7 cellular contexts compared by ENCODE assay signal in the genomic region with DNA sequence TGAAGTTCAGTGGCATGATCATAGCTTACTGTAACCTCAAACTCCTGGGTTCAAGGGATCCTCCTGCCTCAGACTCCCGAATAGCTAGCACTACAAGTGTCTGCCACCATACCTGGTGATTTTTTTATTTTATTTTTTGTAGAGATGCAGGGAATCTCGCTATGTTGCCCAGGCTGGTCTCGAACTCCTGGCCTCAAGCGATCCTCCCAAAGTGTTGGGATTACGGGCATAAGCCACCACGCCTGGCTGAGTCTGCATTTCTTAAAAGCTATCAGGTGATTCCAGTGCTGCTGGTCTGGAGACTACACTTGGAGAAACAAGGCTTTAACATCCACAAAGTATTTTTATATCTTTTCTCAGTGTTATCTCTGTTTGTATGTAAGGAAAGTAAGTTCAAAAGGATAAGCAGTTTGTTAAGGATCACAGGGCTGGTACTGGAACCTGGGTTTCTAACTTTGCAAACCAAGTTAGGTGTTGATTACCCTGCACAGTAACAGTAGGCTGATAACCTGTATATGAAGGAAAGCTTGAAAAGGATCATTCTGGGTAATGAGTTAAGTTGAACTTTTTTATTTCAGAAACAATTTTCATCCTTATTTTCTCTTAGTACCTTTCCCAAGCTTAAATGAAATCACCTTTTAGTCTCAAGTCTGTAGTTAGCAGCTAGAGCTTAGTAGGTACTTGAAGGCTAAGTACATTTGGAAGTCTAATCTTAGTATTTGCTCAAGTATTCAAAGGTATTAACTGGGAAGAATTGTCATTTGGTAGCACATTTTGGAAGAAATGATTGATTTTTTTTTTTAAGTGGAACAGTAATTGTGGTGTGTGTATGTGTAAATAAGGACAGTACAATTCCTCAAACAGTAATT.
"Had no signal": no experiment of that assay in that cellular context is flagged by ENCODE, and none has a peak within 500 bp of the region (broad histone marks: within the 10 kb centered on the region; RNA-seq: fewer than 3 reads in every experiment).

No MANE protein-coding gene starts in this region.

- H3K27me3 Mint-ChIP-seq: IgD-negative memory B cell had no signal

- H3K4me3 Mint-ChIP-seq: H9, IgD-negative memory B cell had no signal

- H3K27ac Mint-ChIP-seq: H9, IgD-negative memory B cell had no signal

- H3K9me3 Mint-ChIP-seq: H9, IgD-negative memory B cell had no signal

- H3K4me3 ChIP-seq: GM23248 had no signal

- DNase-seq: GM23248, GOT3, H9, HCEC 1CT had no signal

- ATAC-seq: HepG2 had no signal

- H3K27ac ChIP-seq: GM23248, HL-60 had no signal
